13 cellular contexts compared by ENCODE assay signal in the genomic region with DNA sequence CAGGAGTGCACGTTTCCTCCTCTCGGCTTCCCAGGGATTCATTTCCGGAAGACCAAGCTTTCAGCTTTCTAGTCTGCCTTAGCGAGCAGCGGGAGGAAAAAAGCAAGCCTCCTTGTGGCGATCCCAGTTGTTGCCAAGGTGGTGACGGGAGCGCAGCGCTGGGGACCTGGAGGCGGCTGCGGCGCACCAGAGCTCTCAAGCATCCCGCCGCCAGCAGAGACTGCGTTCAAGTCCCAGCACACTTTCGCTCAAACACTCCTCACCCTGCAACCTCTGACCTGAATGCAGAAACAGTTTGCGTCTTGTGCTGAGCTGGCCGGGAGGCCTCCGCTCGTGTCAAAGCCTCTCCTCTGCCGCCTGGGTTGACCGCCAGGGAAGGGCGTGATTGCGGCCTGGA. TPM values are rescaled to one million over a fixed set of nuclear protein-coding genes. Genes with fewer than 3 reads are reported as not detected.
DNase-seq lines count a peak whose midpoint lies in the region; ATAC-seq, FAIRE-seq and TF ChIP-seq lines count a peak whose summit lies in the region.
"Had no signal": no experiment of that assay in that cellular context is flagged by ENCODE, and none has a peak within 500 bp of the region (broad histone marks: within the 10 kb centered on the region; RNA-seq: fewer than 3 reads in every experiment).

No MANE protein-coding gene starts in this region.

- peaks cover 100% of the 10 kb centered on the region for H3K27me3 ChIP-seq in left ventricle myocardium inferior (ENCODE audit: low read depth)
- H3K27me3 ChIP-seq in iPS DF 6.9 (ENCODE audit: control insufficient read depth, insufficient read depth, low read length): peaks cover 81% of the 10 kb centered on the region

- no CpG with 5 or more reads among the region's 24 CpGs for WGBS in iPS DF 6.9 (ENCODE audit: insufficient coverage, insufficient read length)

- intact Hi-C loops in left ventricle myocardium inferior (cut with micrococcal nuclease): no loop called here
- intact Hi-C loops in Right ventricle myocardium inferior (cut with DNase I): no loop called here

- H3K27ac ChIP-seq in left ventricle myocardium inferior (replicated peaks) (no peak overlapping the region), iPS DF 6.9 (ENCODE audit: low read length) (no peak overlapping the region)

- H3K4me3 ChIP-seq in left ventricle myocardium inferior: peak overlapping the region; percentile 14
- peak overlapping the region; percentile 1; the same call in 1 of the 2 replicates for H3K4me3 ChIP-seq in iPS DF 6.9 (ENCODE audit: low read length)

- FAIRE-seq in urothelium cell line (lab: Jason Lieb, UNC): no peak
- FAIRE-seq: colon had no signal

- TF ChIP-seq CTCF in left ventricle myocardium inferior (IDR thresholded peaks at IDR 0.05; ENCODE audit: borderline replicate concordance): no peak

- ATAC-seq in Right ventricle myocardium inferior (no peak), SK-N-SH treated with all-trans-retinoic acid at 6 μM for 48 hours (peak; percentile 39; the same call in 2 of the 3 replicates), HG02588 (IDR thresholded peaks at IDR 0.05; ENCODE audit: unreplicated experiment) (no peak)
- ATAC-seq: left ventricle myocardium superior had no signal

- H3K4me1 ChIP-seq in left ventricle myocardium inferior (peaks cover 28% of the 10 kb centered on the region), iPS DF 6.9 (ENCODE audit: control insufficient read depth, insufficient read depth, low read length) (peaks cover 17% of the 10 kb centered on the region)

- no peak for DNase-seq in left ventricle myocardium inferior
- no peak for DNase-seq in Right ventricle myocardium inferior (ENCODE audit: missing footprints)
- DNase-seq in iPS DF 6.9 (ENCODE audit: low read depth, low spot score): no peak
- DNase-seq in urothelium cell line (ENCODE audit: low spot score): peak; percentile 54
- DNase-seq in NOMO-1 treated with dmso at 0.1 percent for 144 hours (lab: John Stamatoyannopoulos, UW; ENCODE audit: unreplicated experiment): no peak
- DNase-seq in Ammon's horn (ENCODE audit: low spot score): no peak
- DNase-seq: activated CD4-positive, alpha-beta memory T cell treated with anti-CD3 and anti-CD28 coated beads, Interleukin-2, amount 10 ng/mL, durations not matched to agents 7 days and 5 days; KG1; left ventricle myocardium superior; SHP77 had no signal

- no peaks in the 10 kb centered on the region for H3K36me3 ChIP-seq in left ventricle myocardium inferior
- no peaks in the 10 kb centered on the region; the same call in 1 of the 2 replicates for H3K36me3 ChIP-seq in iPS DF 6.9 (ENCODE audit: control insufficient read depth, insufficient read depth, low read length)

- H3K9me3 ChIP-seq in left ventricle myocardium inferior (replicated peaks) (no peaks in the 10 kb centered on the region), iPS DF 6.9 (ENCODE audit: control insufficient read depth, insufficient read depth, low read length) (no peaks in the 10 kb centered on the region)

TF ChIP-seq in SK-N-SH treated with all-trans-retinoic acid at 6 μM for 48 hours, 23 proteins besides CTCF, POLR2A, EP300 and RAD21:
- no peak for TF ChIP-seq SNAI2 (CRISPR knock-in tag; IDR thresholded peaks at IDR 0.05)
- no peak for TF ChIP-seq CSRNP3 (CRISPR knock-in tag; IDR thresholded peaks at IDR 0.05)
- TF ChIP-seq ZFP30 (CRISPR knock-in tag; IDR thresholded peaks at IDR 0.05): no peak
- TF ChIP-seq PATZ1 (CRISPR knock-in tag; IDR thresholded peaks at IDR 0.05; ENCODE audit: borderline replicate concordance): no peak
- TF ChIP-seq ZNF70 (CRISPR knock-in tag; IDR thresholded peaks at IDR 0.05): no peak
- TF ChIP-seq, protein P1, sequence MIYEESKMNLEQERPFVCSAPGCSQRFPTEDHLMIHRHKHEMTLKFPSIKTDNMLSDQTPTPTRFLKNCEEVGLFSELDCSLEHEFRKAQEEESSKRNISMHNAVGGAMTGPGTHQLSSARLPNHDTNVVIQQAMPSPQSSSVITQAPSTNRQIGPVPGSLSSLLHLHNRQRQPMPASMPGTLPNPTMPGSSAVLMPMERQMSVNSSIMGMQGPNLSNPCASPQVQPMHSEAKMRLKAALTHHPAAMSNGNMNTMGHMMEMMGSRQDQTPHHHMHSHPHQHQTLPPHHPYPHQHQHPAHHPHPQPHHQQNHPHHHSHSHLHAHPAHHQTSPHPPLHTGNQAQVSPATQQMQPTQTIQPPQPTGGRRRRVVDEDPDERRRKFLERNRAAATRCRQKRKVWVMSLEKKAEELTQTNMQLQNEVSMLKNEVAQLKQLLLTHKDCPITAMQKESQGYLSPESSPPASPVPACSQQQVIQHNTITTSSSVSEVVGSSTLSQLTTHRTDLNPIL (CRISPR knock-in tag; IDR thresholded peaks at IDR 0.05; ENCODE audit: low read depth): no peak
- TF ChIP-seq ZNF8 (CRISPR knock-in tag; IDR thresholded peaks at IDR 0.05): no peak

RNA-seq across cellular contexts. Expression of gene GSX1, which starts 4.9 kb away (rescaled TPM):
- total RNA-seq in left ventricle myocardium inferior (not detected), Right ventricle myocardium inferior (not detected)
- total RNA-seq: activated CD4-positive, alpha-beta memory T cell treated with anti-CD3 and anti-CD28 coated beads, Interleukin-2, amount 10 ng/mL, durations not matched to agents 7 days and 5 days; left ventricle myocardium superior had no signal
